12 cellular contexts compared by ENCODE assay signal in the genomic region with DNA sequence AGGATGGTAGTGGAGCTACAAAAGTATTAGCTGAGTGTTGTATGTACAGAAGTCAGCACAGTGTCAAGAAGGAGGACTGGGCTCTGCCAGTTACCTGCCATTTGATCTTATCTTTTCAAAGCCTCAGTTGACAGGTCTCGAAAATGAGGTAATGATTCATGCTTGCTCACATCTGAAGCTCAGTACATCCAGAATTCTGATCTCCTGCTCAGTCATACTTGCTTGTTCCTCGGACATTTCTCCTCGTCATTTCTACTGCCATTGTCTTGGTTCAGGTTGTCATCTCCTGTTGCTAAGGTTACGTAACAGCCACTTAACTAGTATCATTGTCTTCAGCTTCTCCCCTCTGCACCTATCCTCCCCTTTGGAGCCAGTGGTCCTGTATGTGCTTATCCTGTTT.
DNase-seq lines count a peak whose midpoint lies in the region; ATAC-seq and TF ChIP-seq lines count a peak whose summit lies in the region.
"Had no signal": no experiment of that assay in that cellular context is flagged by ENCODE, and none has a peak within 500 bp of the region (broad histone marks: within the 10 kb centered on the region; RNA-seq: fewer than 3 reads in every experiment).

No MANE protein-coding gene starts in this region.

- H3K4me3 Mint-ChIP-seq in activated naive CD8-positive, alpha-beta T cell treated with anti-CD3 and anti-CD28 coated beads, Interleukin-2, amount 50 U/mL, for 24 hours = no peak overlapping the region
- no peak overlapping the region for H3K4me3 Mint-ChIP-seq in activated naive CD8-positive, alpha-beta T cell treated with anti-CD3 and anti-CD28 coated beads for 36 hours
- no peak overlapping the region for H3K4me3 Mint-ChIP-seq in activated T-helper 17 cell treated with anti-CD3 and anti-CD28 coated beads, Interleukin-2, amount 50 U/mL, for 72 hours
- H3K4me3 Mint-ChIP-seq in glutamatergic neuron (ENCODE audit: unreplicated experiment) (peak overlapping the region; percentile 60), type B pancreatic cell (peak overlapping the region; percentile 60)
- H3K4me3 Mint-ChIP-seq: B cell, T-cell had no signal

- no peaks in the 10 kb centered on the region for H3K27me3 Mint-ChIP-seq in activated naive CD8-positive, alpha-beta T cell treated with anti-CD3 and anti-CD28 coated beads, Interleukin-2, amount 50 U/mL, for 24 hours
- no peaks in the 10 kb centered on the region for H3K27me3 Mint-ChIP-seq in activated naive CD8-positive, alpha-beta T cell treated with anti-CD3 and anti-CD28 coated beads for 36 hours
- no peaks in the 10 kb centered on the region for H3K27me3 Mint-ChIP-seq in activated T-helper 17 cell treated with anti-CD3 and anti-CD28 coated beads, Interleukin-2, amount 50 U/mL, for 72 hours
- H3K27me3 Mint-ChIP-seq in glutamatergic neuron (ENCODE audit: unreplicated experiment) (peaks cover 2% of the 10 kb centered on the region), type B pancreatic cell (no peaks in the 10 kb centered on the region)
- H3K27me3 Mint-ChIP-seq: B cell, T-cell had no signal

- TF ChIP-seq CTCF in glutamatergic neuron (IDR thresholded peaks at IDR 0.05; ENCODE audit: partially characterized antibody, unreplicated experiment) (no peak), type B pancreatic cell (conservative IDR thresholded peaks at IDR 0.05) (no peak), GM13977 (IDR thresholded peaks at IDR 0.05; ENCODE audit: extremely low read depth, insufficient read depth, missing control alignments) (no peak)

- DNase-seq in activated naive CD8-positive, alpha-beta T cell treated with anti-CD3 and anti-CD28 coated beads, Interleukin-2, amount 50 U/mL, for 24 hours = no peak
- no peak for DNase-seq in activated naive CD8-positive, alpha-beta T cell treated with anti-CD3 and anti-CD28 coated beads for 36 hours
- no peak for DNase-seq in glutamatergic neuron
- no peak for DNase-seq in type B pancreatic cell (ENCODE audit: extremely low spot score, unreplicated experiment)
- DNase-seq in GM13977 (ENCODE audit: low spot score) = no peak
- no peak for DNase-seq in NCI-H526 treated with DMSO at 0.1 percent for 48 hours (lab: John Stamatoyannopoulos, UW)
- DNase-seq in DMS79 treated with DMSO at 0.1 percent for 48 hours (lab: John Stamatoyannopoulos, UW) = no peak
- DNase-seq: NCI-H1105; stimulated activated naive CD4-positive, alpha-beta T cell; T-cell had no signal

- peaks cover 8% of the 10 kb centered on the region for H3K36me3 Mint-ChIP-seq in activated naive CD8-positive, alpha-beta T cell treated with anti-CD3 and anti-CD28 coated beads, Interleukin-2, amount 50 U/mL, for 24 hours (ENCODE audit: low read depth)
- peaks cover 14% of the 10 kb centered on the region for H3K36me3 Mint-ChIP-seq in activated naive CD8-positive, alpha-beta T cell treated with anti-CD3 and anti-CD28 coated beads for 36 hours
- H3K36me3 Mint-ChIP-seq in activated T-helper 17 cell treated with anti-CD3 and anti-CD28 coated beads, Interleukin-2, amount 50 U/mL, for 72 hours (ENCODE audit: low read depth) = peaks cover 7% of the 10 kb centered on the region
- H3K36me3 Mint-ChIP-seq in glutamatergic neuron (ENCODE audit: unreplicated experiment) (no peaks in the 10 kb centered on the region), type B pancreatic cell (peaks cover 4% of the 10 kb centered on the region)

- peak; percentile 50 for ATAC-seq in activated naive CD8-positive, alpha-beta T cell treated with anti-CD3 and anti-CD28 coated beads, Interleukin-2, amount 50 U/mL, for 24 hours
- peak; percentile 76 for ATAC-seq in activated T-helper 17 cell treated with anti-CD3 and anti-CD28 coated beads, Interleukin-2, amount 50 U/mL, for 72 hours (replicated peaks)
- ATAC-seq: T-cell had no signal

- H3K27ac Mint-ChIP-seq in activated naive CD8-positive, alpha-beta T cell treated with anti-CD3 and anti-CD28 coated beads, Interleukin-2, amount 50 U/mL, for 24 hours = no peak overlapping the region
- H3K27ac Mint-ChIP-seq in activated naive CD8-positive, alpha-beta T cell treated with anti-CD3 and anti-CD28 coated beads for 36 hours = no peak overlapping the region
- no peak overlapping the region for H3K27ac Mint-ChIP-seq in activated T-helper 17 cell treated with anti-CD3 and anti-CD28 coated beads, Interleukin-2, amount 50 U/mL, for 72 hours
- peak overlapping the region; percentile 93 for H3K27ac Mint-ChIP-seq in glutamatergic neuron (ENCODE audit: unreplicated experiment)
- H3K27ac Mint-ChIP-seq in type B pancreatic cell = peak overlapping the region; percentile 82
- H3K27ac Mint-ChIP-seq: B cell, T-cell had no signal

- in situ Hi-C loops in GM13977 (cut with MboI; ENCODE audit: low pct_unique_long_range_greater_than_20kb, low sequenced_read_pairs, unreplicated experiment) = no loop called here

- peaks cover 23% of the 10 kb centered on the region for H3K4me1 Mint-ChIP-seq in activated naive CD8-positive, alpha-beta T cell treated with anti-CD3 and anti-CD28 coated beads, Interleukin-2, amount 50 U/mL, for 24 hours
- peaks cover 15% of the 10 kb centered on the region for H3K4me1 Mint-ChIP-seq in activated naive CD8-positive, alpha-beta T cell treated with anti-CD3 and anti-CD28 coated beads for 36 hours
- peaks cover 16% of the 10 kb centered on the region for H3K4me1 Mint-ChIP-seq in activated T-helper 17 cell treated with anti-CD3 and anti-CD28 coated beads, Interleukin-2, amount 50 U/mL, for 72 hours
- H3K4me1 Mint-ChIP-seq in glutamatergic neuron (ENCODE audit: low read depth, unreplicated experiment) = peaks cover 66% of the 10 kb centered on the region
- H3K4me1 Mint-ChIP-seq in type B pancreatic cell (ENCODE audit: unreplicated experiment) = peaks cover 45% of the 10 kb centered on the region

- no peaks in the 10 kb centered on the region for H3K9me3 Mint-ChIP-seq in activated naive CD8-positive, alpha-beta T cell treated with anti-CD3 and anti-CD28 coated beads, Interleukin-2, amount 50 U/mL, for 24 hours
- H3K9me3 Mint-ChIP-seq in activated naive CD8-positive, alpha-beta T cell treated with anti-CD3 and anti-CD28 coated beads for 36 hours = no peaks in the 10 kb centered on the region
- H3K9me3 Mint-ChIP-seq in activated T-helper 17 cell treated with anti-CD3 and anti-CD28 coated beads, Interleukin-2, amount 50 U/mL, for 72 hours = no peaks in the 10 kb centered on the region
- peaks cover 5% of the 10 kb centered on the region for H3K9me3 Mint-ChIP-seq in glutamatergic neuron (ENCODE audit: unreplicated experiment)
- peaks cover 4% of the 10 kb centered on the region for H3K9me3 Mint-ChIP-seq in type B pancreatic cell
- H3K9me3 Mint-ChIP-seq: T-cell had no signal

Comparison
In these comparisons a context has a peak if more than half of its experiments do, and no peak if none do; other contexts are left out.
1. H3K27ac Mint-ChIP-seq: peak in glutamatergic neuron (single experiment) and type B pancreatic cell (single experiment); none in activated naive CD8-positive, alpha-beta T cell treated with anti-CD3 and anti-CD28 coated beads, Interleukin-2, amount 50 U/mL, for 24 hours (single experiment), activated naive CD8-positive, alpha-beta T cell treated with anti-CD3 and anti-CD28 coated beads for 36 hours (single experiment) and activated T-helper 17 cell treated with anti-CD3 and anti-CD28 coated beads, Interleukin-2, amount 50 U/mL, for 72 hours (single experiment).
2. H3K4me3 Mint-ChIP-seq: peak in glutamatergic neuron (single experiment) and type B pancreatic cell (single experiment); none in activated naive CD8-positive, alpha-beta T cell treated with anti-CD3 and anti-CD28 coated beads, Interleukin-2, amount 50 U/mL, for 24 hours (single experiment), activated naive CD8-positive, alpha-beta T cell treated with anti-CD3 and anti-CD28 coated beads for 36 hours (single experiment) and activated T-helper 17 cell treated with anti-CD3 and anti-CD28 coated beads, Interleukin-2, amount 50 U/mL, for 72 hours (single experiment).